11 cellular contexts compared by ENCODE assay signal in genomic region chr7:92716825-92717580, GRCh38.
DNase-seq lines count a peak whose midpoint lies in the region; ATAC-seq, FAIRE-seq and TF ChIP-seq lines count a peak whose summit lies in the region.
"Had no signal": no experiment of that assay in that cellular context is flagged by ENCODE, and none has a peak within 500 bp of the region (broad histone marks: within the 10 kb centered on the region; RNA-seq: fewer than 3 reads in every experiment).

No MANE protein-coding gene starts in this region.

- 71 to 79% methylated on average over 4 of the region's 4 CpGs for WGBS in esophagus squamous epithelium, 2 donors

- POLR2A ChIA-PET in HEK293 (lab: Yijun Ruan, JAX), result no interaction called here

- H3K4me3 ChIP-seq in HEK293 (ENCODE audit: low read depth, low read length) (no peak overlapping the region), esophagus squamous epithelium (peak overlapping the region in 1 of 4 donors; percentile 65), skeletal muscle tissue (ENCODE audit: low read length in 3 of 3) (peak overlapping the region in 2 of 3 donors; percentile 68 to 85)

- no peaks in the 10 kb centered on the region for H3K27me3 ChIP-seq in esophagus squamous epithelium
- no peaks in the 10 kb centered on the region for H3K27me3 ChIP-seq in skeletal muscle tissue (ENCODE audit: control insufficient read depth in 3 of 3, insufficient read depth in 3 of 3, low read length in 3 of 3)

- no peak for FAIRE-seq in D721Med (lab: Jason Lieb, UNC)
- FAIRE-seq: frontal cortex had no signal

- H3K4me1 ChIP-seq in HEK293 (ENCODE audit: control insufficient read depth, insufficient read depth, low read length), result peaks cover 2% of the 10 kb centered on the region; the same call in 1 of the 2 replicates
- H3K4me1 ChIP-seq in esophagus squamous epithelium, result peaks cover 0 to 25% (median 3%) of the 10 kb centered on the region in 3 donors
- peaks cover 0 to 7% (median 4%) of the 10 kb centered on the region in 3 donors for H3K4me1 ChIP-seq in skeletal muscle tissue (ENCODE audit: control insufficient read depth in 3 of 3, insufficient read depth in 3 of 3, low read length in 3 of 3)

- no peak for TF ChIP-seq POLR2A in esophagus squamous epithelium (IDR thresholded peaks at IDR 0.05)

- no peaks in the 10 kb centered on the region for H3K27me3 Mint-ChIP-seq in activated T-helper 1 cell treated with anti-CD3 and anti-CD28 coated beads, Interleukin-12 subunit alpha, Interleukin-12 subunit beta, Interleukin-2, Interleukin-4 antibody, amounts not matched to agents 30 ng/mL and 10 ng/mL and 1 ng/mL, durations not matched to agents 14 hours and 24 hours and 36 hours (ENCODE audit: insufficient read depth)

- H3K9me3 ChIP-seq in HEK293 (ENCODE audit: control insufficient read depth, insufficient read depth, low read depth, low read length), result no peaks in the 10 kb centered on the region
- H3K9me3 ChIP-seq in esophagus squamous epithelium, result no peaks in the 10 kb centered on the region
- no peaks in the 10 kb centered on the region for H3K9me3 ChIP-seq in skeletal muscle tissue (ENCODE audit: control insufficient read depth in 3 of 3, low read length in 3 of 3)

- H3K36me3 ChIP-seq in HEK293 (ENCODE audit: control insufficient read depth in 2 of 2, insufficient read depth in 1 of 2, low read length in 2 of 2) (no peaks in the 10 kb centered on the region), esophagus squamous epithelium (peaks cover 0 to 6% (median 0%) of the 10 kb centered on the region in 3 donors), skeletal muscle tissue (ENCODE audit: control insufficient read depth in 3 of 3, insufficient read depth in 3 of 3, low read length in 3 of 3) (peaks cover 0 to 2% (median 0%) of the 10 kb centered on the region in 3 donors)

- H3K27ac ChIP-seq in HEK293 (ENCODE audit: extremely low read depth, low read depth, low read length), result no peak overlapping the region
- peak overlapping the region; percentile 72 to 91 (median 88) for H3K27ac ChIP-seq in esophagus squamous epithelium
- H3K27ac ChIP-seq in skeletal muscle tissue (ENCODE audit: low read depth, low read length), result no peak overlapping the region

- H3K4me3 Mint-ChIP-seq in activated T-helper 1 cell treated with anti-CD3 and anti-CD28 coated beads, Interleukin-12 subunit alpha, Interleukin-12 subunit beta, Interleukin-2, Interleukin-4 antibody, amounts not matched to agents 30 ng/mL and 10 ng/mL and 1 ng/mL, durations not matched to agents 14 hours and 24 hours and 36 hours, result no peak overlapping the region
- H3K4me3 Mint-ChIP-seq: nephron had no signal

- intact Hi-C loops in activated T-helper 1 cell treated with anti-CD3 and anti-CD28 coated beads, Interleukin-12 subunit alpha, Interleukin-12 subunit beta, Interleukin-2, Interleukin-4 antibody, amounts not matched to agents 30 ng/mL and 10 ng/mL and 1 ng/mL, durations not matched to agents 14 hours and 24 hours and 36 hours (cut with micrococcal nuclease), result loop anchor here (2.0 to 5.0 kb wide), 2 partner anchors 14 to 190 kb away; partner anchors contain the start of genes PEX1 and RBM48
- intact Hi-C loops in esophagus squamous epithelium (cut with DNase I), result no loop called here

- DNase-seq in activated T-helper 1 cell treated with anti-CD3 and anti-CD28 coated beads, Interleukin-12 subunit alpha, Interleukin-12 subunit beta, Interleukin-2, Interleukin-4 antibody, amounts not matched to agents 30 ng/mL and 10 ng/mL and 1 ng/mL, durations not matched to agents 14 hours and 24 hours and 36 hours (ENCODE audit: low spot score), result no peak
- no peak for DNase-seq in esophagus squamous epithelium (lab: John Stamatoyannopoulos, UW)
- DNase-seq in stimulated activated CD4-positive, alpha-beta T cell treated with anti-CD3 and anti-CD28 coated beads, Interleukin-15, amount 100 ng/mL, for 24 hours, result no peak
- no peak for DNase-seq in D721Med (ENCODE audit: insufficient read length, low spot score)
- no peak for DNase-seq in NAMALWA (ENCODE audit: low spot score)
- DNase-seq: activated naive CD4-positive, alpha-beta T cell treated with Interleukin-2 at 50 U/mL for 16 hours had no signal

- CTCF ChIA-PET in HEK293 (lab: Yijun Ruan, JAX), result no interaction called here

- peak overlapping the region; percentile 65 for H3K27ac Mint-ChIP-seq in activated T-helper 1 cell treated with anti-CD3 and anti-CD28 coated beads, Interleukin-12 subunit alpha, Interleukin-12 subunit beta, Interleukin-2, Interleukin-4 antibody, amounts not matched to agents 30 ng/mL and 10 ng/mL and 1 ng/mL, durations not matched to agents 14 hours and 24 hours and 36 hours

- no peak overlapping the region for H3K9ac ChIP-seq in skeletal muscle tissue (ENCODE audit: low read depth in 1 of 3, low read length in 3 of 3)

- H3K36me3 Mint-ChIP-seq in activated T-helper 1 cell treated with anti-CD3 and anti-CD28 coated beads, Interleukin-12 subunit alpha, Interleukin-12 subunit beta, Interleukin-2, Interleukin-4 antibody, amounts not matched to agents 30 ng/mL and 10 ng/mL and 1 ng/mL, durations not matched to agents 14 hours and 24 hours and 36 hours (ENCODE audit: low read depth), result peaks cover 51% of the 10 kb centered on the region

- no peaks in the 10 kb centered on the region for H3K9me3 Mint-ChIP-seq in activated T-helper 1 cell treated with anti-CD3 and anti-CD28 coated beads, Interleukin-12 subunit alpha, Interleukin-12 subunit beta, Interleukin-2, Interleukin-4 antibody, amounts not matched to agents 30 ng/mL and 10 ng/mL and 1 ng/mL, durations not matched to agents 14 hours and 24 hours and 36 hours
- H3K9me3 Mint-ChIP-seq: nephron had no signal

- no peak for ATAC-seq in HG03175 (IDR thresholded peaks at IDR 0.05; ENCODE audit: unreplicated experiment)

- peaks cover 61% of the 10 kb centered on the region for H3K4me1 Mint-ChIP-seq in activated T-helper 1 cell treated with anti-CD3 and anti-CD28 coated beads, Interleukin-12 subunit alpha, Interleukin-12 subunit beta, Interleukin-2, Interleukin-4 antibody, amounts not matched to agents 30 ng/mL and 10 ng/mL and 1 ng/mL, durations not matched to agents 14 hours and 24 hours and 36 hours (ENCODE audit: low read depth)

- TF ChIP-seq CTCF in HEK293 (tag by site-specific recombination; IDR thresholded peaks at IDR 0.05), result no peak
- TF ChIP-seq CTCF in esophagus squamous epithelium (IDR thresholded peaks at IDR 0.05), result no peak
- no peak for TF ChIP-seq CTCF in D721Med (IDR thresholded peaks at IDR 0.05; ENCODE audit: insufficient read depth, missing control alignments)

TF ChIP-seq in HEK293, 187 proteins besides CTCF, POLR2A, EP300 and RAD21:
- TF ChIP-seq ZNF366 (tag by site-specific recombination; conservative IDR thresholded peaks at IDR 0.05) (0 out of 2 replicates have a peak, but pooled peaks have one; percentile 20), PRDM1 (tag by site-specific recombination; IDR thresholded peaks at IDR 0.05) (peak; percentile 76), ZNF664 (tag by site-specific recombination; IDR thresholded peaks at IDR 0.05) (no peak)
TF ChIP-seq in HEK293: peak in this region for 2.

Comparison
In these comparisons a context has a peak if more than half of its experiments do, and no peak if none do; other contexts are left out.
1. H3K27ac ChIP-seq: peak in esophagus squamous epithelium (4 of 4); none in HEK293 (single experiment) and skeletal muscle tissue (single experiment).